In the genomic region with DNA sequence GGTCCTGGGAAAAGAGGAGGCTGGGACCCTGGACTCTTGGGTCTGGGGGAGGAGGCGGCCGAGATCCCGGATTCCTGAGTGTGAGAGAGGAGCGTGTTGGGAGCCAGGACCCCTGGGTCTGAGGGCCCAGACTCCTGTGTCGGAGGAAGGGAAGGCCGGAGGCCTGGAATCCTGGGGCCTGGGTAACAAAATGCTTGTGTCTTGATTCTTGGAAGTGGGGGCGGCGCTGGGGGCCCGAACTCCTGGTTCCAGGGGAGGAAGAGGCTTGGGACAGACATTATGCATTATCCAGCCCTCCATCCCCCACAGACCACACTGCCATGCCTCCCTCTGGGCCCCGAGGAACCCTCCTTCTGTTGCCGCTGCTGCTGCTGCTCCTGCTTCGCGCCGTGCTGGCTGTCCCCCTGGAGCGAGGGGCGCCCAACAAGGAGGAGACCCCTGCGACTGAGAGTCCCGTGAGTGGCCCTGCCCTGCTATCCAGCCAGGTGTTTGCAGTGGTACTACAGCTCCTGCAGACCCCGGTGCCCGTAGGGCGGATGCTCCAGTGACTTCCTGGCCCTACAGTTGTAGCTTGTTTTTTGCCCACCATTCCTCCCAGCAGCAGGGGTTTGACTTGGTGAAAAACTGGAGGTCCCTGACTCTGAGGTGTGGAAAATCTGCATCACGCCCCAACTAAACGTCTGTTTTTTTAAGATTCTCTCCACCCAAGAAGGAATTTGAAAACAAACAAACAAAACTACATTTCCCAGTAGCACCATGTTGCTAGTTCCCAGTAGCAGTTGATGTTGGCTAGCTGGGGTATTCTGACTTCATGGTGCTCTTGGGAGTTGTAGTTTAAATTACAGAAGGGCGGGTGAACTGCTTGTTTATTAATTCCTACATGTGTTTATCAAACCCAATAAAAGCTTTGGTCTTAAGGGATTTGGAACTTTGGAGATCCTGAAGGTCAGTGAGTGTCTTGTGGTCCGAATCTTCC, we compare ENCODE assay signal across 8 cellular contexts. TPM values are rescaled to one million over a fixed set of nuclear protein-coding genes. Genes with fewer than 3 reads are reported as not detected.
DNase-seq lines count a peak whose midpoint lies in the region; ATAC-seq and TF ChIP-seq lines count a peak whose summit lies in the region.

No MANE protein-coding gene starts in this region.

- peak; percentile 45 for ATAC-seq in left lobe of liver

- DNase-seq in stimulated activated CD4-positive, alpha-beta T cell treated with anti-CD3 and anti-CD28 coated beads, Interleukin-15, amount 100 ng/mL, for 24 hours: peak; percentile 30
- DNase-seq in stimulated activated CD4-positive, alpha-beta T cell treated with anti-CD3 and anti-CD28 coated beads, Interleukin-4, amount 100 ng/mL, for 4 hours: no peak
- peak in 1 of 2 experiments; percentile 50 for DNase-seq in PC-9
- DNase-seq in caudate nucleus (lab: John Stamatoyannopoulos, UW): peak in 2 of 61 donors; percentile 23 to 32
- no peak for DNase-seq in left lobe of liver (ENCODE audit: low spot score)
- no peak for DNase-seq in NCI-H1436 (lab: John Stamatoyannopoulos, UW)
- DNase-seq in activated CD4-positive, CD25-positive, alpha-beta regulatory T cell (lab: John Stamatoyannopoulos, UW): no peak

- H3K27ac ChIP-seq in PC-9: peak overlapping the region; percentile 67; the same call in 1 of the 2 replicates
- peak overlapping the region; percentile 98 for H3K27ac ChIP-seq in caudate nucleus (ENCODE audit: low read depth, low read length)
- peak overlapping the region; percentile 92 for H3K27ac ChIP-seq in subcutaneous abdominal adipose tissue (ENCODE audit: low read depth, low read length)

- H3K27me3 ChIP-seq in PC-9 (ENCODE audit: insufficient read depth, low read depth): no peaks in the 10 kb centered on the region
- H3K27me3 ChIP-seq in subcutaneous abdominal adipose tissue (ENCODE audit: control insufficient read depth in 5 of 5, insufficient read depth in 4 of 5, low read length in 5 of 5): peaks cover 0 to under 1% (median 0%) of the 10 kb centered on the region in 5 donors

- H3K4me3 ChIP-seq in PC-9 (peak overlapping the region; percentile 98), subcutaneous abdominal adipose tissue (ENCODE audit: low read depth in 1 of 5, low read length in 5 of 5) (peak overlapping the region; percentile 87 to 96 (median 91))

- intact Hi-C loops in PC-9 (cut with micrococcal nuclease; ENCODE audit: unreplicated experiment): loop anchor here (2.0 kb wide), 1 partner anchor 26 kb away; no protein-coding TSS in a partner anchor

- H3F3A ChIP-seq in PC-9 (ENCODE audit: insufficient read depth, low read depth): peaks cover 12% of the 10 kb centered on the region

- TF ChIP-seq CTCF in PC-9 (conservative IDR thresholded peaks at IDR 0.05): no peak

- no peaks in the 10 kb centered on the region for H3K9me2 ChIP-seq in PC-9 (ENCODE audit: insufficient read depth)

- peak overlapping the region; percentile 95 for H3K4me2 ChIP-seq in PC-9

- H3K9me3 ChIP-seq in PC-9 (ENCODE audit: insufficient read depth, low read depth): no peaks in the 10 kb centered on the region
- no peaks in the 10 kb centered on the region for H3K9me3 ChIP-seq in subcutaneous abdominal adipose tissue (ENCODE audit: control insufficient read depth in 5 of 5, low read length in 5 of 5)

- H3K4me1 ChIP-seq in PC-9 (replicated peaks; ENCODE audit: insufficient read depth) (peaks cover 15% of the 10 kb centered on the region), subcutaneous abdominal adipose tissue (ENCODE audit: control insufficient read depth in 5 of 5, insufficient read depth in 5 of 5, low read length in 5 of 5) (peaks cover 4 to 30% (median 27%) of the 10 kb centered on the region in 5 donors)

- H3K9ac ChIP-seq in subcutaneous abdominal adipose tissue (ENCODE audit: low read length in 5 of 5): peak overlapping the region; percentile 87 to 97 (median 95)

- POLR2A ChIA-PET in PC-9 (lab: Charles Lee; ENCODE audit: unreplicated experiment): interaction anchor here (0.6 to 1.5 kb wide), 6 partner anchors 23 to 408 kb away, joined by 3 to 8 read pairs (median 4); a partner anchor contains a TSS

- peaks cover 20% of the 10 kb centered on the region for H3K79me2 ChIP-seq in PC-9 (ENCODE audit: low read depth)

- no peaks in the 10 kb centered on the region for H4K20me1 ChIP-seq in PC-9 (ENCODE audit: insufficient read depth)

- peak overlapping the region; percentile 72 for H2AFZ ChIP-seq in PC-9

- TSS peak; percentile 72 for BruUV-seq in PC-9 (replicated peaks; lab: Mats Ljungman, UMichigan)

- peaks cover 10% of the 10 kb centered on the region for H3K36me3 ChIP-seq in PC-9 (ENCODE audit: low read depth)
- H3K36me3 ChIP-seq in subcutaneous abdominal adipose tissue (ENCODE audit: control insufficient read depth in 5 of 5, insufficient read depth in 5 of 5, low read length in 5 of 5): peaks cover 0 to 25% (median 21%) of the 10 kb centered on the region in 5 donors

- CTCF ChIA-PET in PC-9 (lab: Charles Lee): interaction anchor here (0.6 kb wide), 1 partner anchor 18 kb away, joined by 4 read pairs; no protein-coding TSS in a partner anchor

RNA-seq across cellular contexts. Expression of a gene that starts 0.7 kb away (rescaled TPM):
- total RNA-seq in PC-9 (2021): 185 and 216 TPM in 2 replicates
- total RNA-seq in left lobe of liver: 300 TPM

RNA-seq across cellular contexts. Expression of a gene that starts 2.2 kb away (rescaled TPM):
- total RNA-seq in PC-9 (2021): not detected in 2 replicates
- not detected for total RNA-seq in left lobe of liver

RNA-seq across cellular contexts. Expression of a gene that starts 28.5 kb away (rescaled TPM):
- total RNA-seq in PC-9 (2021) (49.5 and 53.6 TPM in 2 replicates), left lobe of liver (5.7 TPM)

RNA-seq across cellular contexts. Expression of a gene that starts 32.3 kb away (rescaled TPM):
- total RNA-seq in PC-9 (2021) (0.79 and 1.8 TPM in 2 replicates), left lobe of liver (7.6 TPM)

RNA-seq across cellular contexts. Expression of a gene that starts 32.7 kb away (rescaled TPM):
- total RNA-seq in PC-9 (2021) (2.0 and 2.4 TPM in 2 replicates), left lobe of liver (0.23 TPM)
